15 cellular contexts compared by ENCODE assay signal in genomic region chr6:117446851-117447250, GRCh38. TPM values are rescaled to one million over a fixed set of nuclear protein-coding genes. Genes with fewer than 3 reads are reported as not detected.
DNase-seq lines count a peak whose midpoint lies in the region; ATAC-seq and TF ChIP-seq lines count a peak whose summit lies in the region.
"Had no signal": no experiment of that assay in that cellular context is flagged by ENCODE, and none has a peak within 500 bp of the region (broad histone marks: within the 10 kb centered on the region; RNA-seq: fewer than 3 reads in every experiment).

No MANE protein-coding gene starts in this region.

- peak overlapping the region in 2 of 3 experiments; percentile 49 to 53 for H3K27ac Mint-ChIP-seq in nephron
- no peak overlapping the region for H3K27ac Mint-ChIP-seq in activated CD8-positive, alpha-beta T cell treated with anti-CD3 and anti-CD28 coated beads, Interleukin-2, amount 10 ng/mL, durations not matched to agents 7 days and 5 days

- no peak overlapping the region for H3K4me3 Mint-ChIP-seq in nephron
- H3K4me3 Mint-ChIP-seq in activated CD8-positive, alpha-beta T cell treated with anti-CD3 and anti-CD28 coated beads, Interleukin-2, amount 10 ng/mL, durations not matched to agents 7 days and 5 days = no peak overlapping the region

- peak; percentile 13 for DNase-seq in M059J (ENCODE audit: low read depth)
- no peak for DNase-seq in mammary epithelial cell
- DNase-seq in activated CD8-positive, alpha-beta T cell treated with anti-CD3 and anti-CD28 coated beads, Interleukin-2, amount 10 ng/mL, durations not matched to agents 7 days and 5 days = no peak
- no peak for DNase-seq in erythroblast (lab: John Stamatoyannopoulos, UW)
- DNase-seq: H7, MV-4-11, NCI-H1436, NCI-H2029 treated with DMSO at 0.1 percent for 48 hours, NCI-H510A treated with DMSO at 0.1 percent for 48 hours, Peyer's patch, SHP77 treated with DMSO at 0.1 percent for 48 hours had no signal

- no peak overlapping the region for H3K4me3 ChIP-seq in mammary epithelial cell (replicated peaks in 1 of 3; ENCODE audit: insufficient read depth in 1 of 3, low read depth in 2 of 3, low read length in 3 of 3)
- H3K4me3 ChIP-seq: BLaER1 treated with 17β-estradiol and CSF1 and Interleukin-3, amounts not matched to agents 10 nM and 100 nM; Peyer's patch had no signal

- BruUV-seq in mammary epithelial cell (replicated peaks; lab: Mats Ljungman, UMichigan) = no TSS peak

- in situ Hi-C loops in mammary epithelial cell (cut with MboI; ENCODE audit: low sequenced_read_pairs in 2 of 2) = loop anchor here (5.0 to 10.0 kb wide), 3 partner anchors 105 to 155 kb away; partner anchors contain the start of gene GOPC (in 1 of the 2)

- WGBS in mammary epithelial cell (ENCODE audit: low coverage, missing lambda C conversion rate) = 80% methylated on average over 3 of the region's 3 CpGs

- TF ChIP-seq CTCF in mammary epithelial cell (conservative IDR thresholded peaks at IDR 0.05 in 1 of 2, IDR thresholded peaks at IDR 0.05 in 1 of 2; ENCODE audit: extremely low read depth in 1 of 2, insufficient read depth in 1 of 2, low read depth in 1 of 2, low read length in 2 of 2) = no peak
- no peak for TF ChIP-seq CTCF in nephron (IDR thresholded peaks at IDR 0.05; ENCODE audit: unreplicated experiment in 3 of 3)

- TF ChIP-seq POLR2A in erythroblast (IDR thresholded peaks at IDR 0.05; ENCODE audit: low read length) (no peak), GM18505 (IDR thresholded peaks at IDR 0.05; ENCODE audit: borderline replicate concordance, extremely low read depth, insufficient read depth, insufficient read length) (no peak)

- no peak overlapping the region for H3K9ac ChIP-seq in mammary epithelial cell (ENCODE audit: insufficient read depth, low read length)
- H3K9ac ChIP-seq: BLaER1 treated with 17β-estradiol and CSF1 and Interleukin-3, amounts not matched to agents 10 nM and 100 nM had no signal

- no peaks in the 10 kb centered on the region for H3K27me3 ChIP-seq in mammary epithelial cell (ENCODE audit: insufficient read depth, low read length)
- H3K27me3 ChIP-seq: BLaER1 treated with 17β-estradiol and CSF1 and Interleukin-3, amounts not matched to agents 10 nM and 100 nM; Peyer's patch had no signal

- ATAC-seq in GM21447 (IDR thresholded peaks at IDR 0.05; ENCODE audit: unreplicated experiment) (no peak), GM18505 (IDR thresholded peaks at IDR 0.05; ENCODE audit: unreplicated experiment) (no peak)
- ATAC-seq in activated CD8-positive, alpha-beta T cell treated with anti-CD3 and anti-CD28 coated beads, Interleukin-2, amount 10 ng/mL, durations not matched to agents 7 days and 5 days = no peak

- H3K4me2 ChIP-seq in mammary epithelial cell (ENCODE audit: insufficient read depth, low read depth, low read length) = no peak overlapping the region
- H3K4me2 ChIP-seq: BLaER1 treated with 17β-estradiol and CSF1 and Interleukin-3, amounts not matched to agents 10 nM and 100 nM had no signal

- H4K20me1 ChIP-seq in mammary epithelial cell (ENCODE audit: insufficient read depth, low read length) = no peaks in the 10 kb centered on the region
- H4K20me1 ChIP-seq: BLaER1 treated with 17β-estradiol and CSF1 and Interleukin-3, amounts not matched to agents 10 nM and 100 nM had no signal

- POLR2A ChIA-PET in activated CD8-positive, alpha-beta T cell treated with anti-CD3 and anti-CD28 coated beads, Interleukin-2, amount 10 ng/mL, durations not matched to agents 7 days and 5 days (lab: Charles Lee) = no interaction called here

- CTCF ChIA-PET in mammary epithelial cell (lab: Charles Lee; ENCODE audit: low non-redundant PET) = no interaction called here
- CTCF ChIA-PET in activated CD8-positive, alpha-beta T cell treated with anti-CD3 and anti-CD28 coated beads, Interleukin-2, amount 10 ng/mL, durations not matched to agents 7 days and 5 days (lab: Charles Lee) = interaction anchor here (6.2 kb wide), 1 partner anchor 106 kb away, joined by 153 read pairs; no protein-coding TSS in a partner anchor

- H2AFZ ChIP-seq in mammary epithelial cell (ENCODE audit: low read depth, low read length) = peak overlapping the region; percentile 35

- H3K9me3 ChIP-seq in mammary epithelial cell (replicated peaks; ENCODE audit: insufficient read depth, low read length) = no peaks in the 10 kb centered on the region
- H3K9me3 ChIP-seq: BLaER1 treated with 17β-estradiol and CSF1 and Interleukin-3, amounts not matched to agents 10 nM and 100 nM; Peyer's patch had no signal

- no peak overlapping the region for H3K27ac ChIP-seq in mammary epithelial cell (ENCODE audit: insufficient read depth, low read depth, low read length)
- H3K27ac ChIP-seq: BLaER1 treated with 17β-estradiol and CSF1 and Interleukin-3, amounts not matched to agents 10 nM and 100 nM; Peyer's patch had no signal

- H3K79me2 ChIP-seq in mammary epithelial cell (ENCODE audit: insufficient read depth, low read length) = no peaks in the 10 kb centered on the region

- peaks cover 6% of the 10 kb centered on the region for H3K27me3 Mint-ChIP-seq in nephron (ENCODE audit: low read depth)
- H3K27me3 Mint-ChIP-seq in activated CD8-positive, alpha-beta T cell treated with anti-CD3 and anti-CD28 coated beads, Interleukin-2, amount 10 ng/mL, durations not matched to agents 7 days and 5 days (ENCODE audit: low read depth) = peaks cover 46% of the 10 kb centered on the region

- intact Hi-C loops in mammary epithelial cell (cut with micrococcal nuclease) = no loop called here

- no peaks in the 10 kb centered on the region for H3K36me3 ChIP-seq in mammary epithelial cell (ENCODE audit: insufficient read depth, low read length)
- H3K36me3 ChIP-seq: BLaER1 treated with 17β-estradiol and CSF1 and Interleukin-3, amounts not matched to agents 10 nM and 100 nM; Peyer's patch had no signal

- H3K36me3 Mint-ChIP-seq in nephron (ENCODE audit: low read depth) = no peaks in the 10 kb centered on the region
- H3K36me3 Mint-ChIP-seq in activated CD8-positive, alpha-beta T cell treated with anti-CD3 and anti-CD28 coated beads, Interleukin-2, amount 10 ng/mL, durations not matched to agents 7 days and 5 days (ENCODE audit: low read depth) = no peaks in the 10 kb centered on the region

- dilution Hi-C loops in mammary epithelial cell (cut with HindIII; ENCODE audit: low sequenced_read_pairs) = loop anchor here (5.0 kb wide), 1 partner anchor 100 kb away; no protein-coding TSS in a partner anchor

- peaks cover 54% of the 10 kb centered on the region for H3K4me1 ChIP-seq in mammary epithelial cell (ENCODE audit: insufficient read depth, low read length)

- H3K9me3 Mint-ChIP-seq in nephron = no peaks in the 10 kb centered on the region
- no peaks in the 10 kb centered on the region for H3K9me3 Mint-ChIP-seq in activated CD8-positive, alpha-beta T cell treated with anti-CD3 and anti-CD28 coated beads, Interleukin-2, amount 10 ng/mL, durations not matched to agents 7 days and 5 days (ENCODE audit: insufficient read depth)

- H3K4me1 Mint-ChIP-seq in nephron = peaks cover 15% of the 10 kb centered on the region
- peaks cover 1% of the 10 kb centered on the region for H3K4me1 Mint-ChIP-seq in activated CD8-positive, alpha-beta T cell treated with anti-CD3 and anti-CD28 coated beads, Interleukin-2, amount 10 ng/mL, durations not matched to agents 7 days and 5 days (ENCODE audit: low read depth)

RNA-seq across cellular contexts. Expression of gene ROS1, which starts 21.1 kb away (rescaled TPM):
- total RNA-seq in M059J (2014; rRNA removed; shearing (Covaris generic)) = 2.3 and 5.2 TPM in 2 replicates
- total RNA-seq in mammary epithelial cell = 1 to 10 TPM; 1.5 to 5.2 TPM
- 6.9 TPM for polyA plus RNA-seq in mammary epithelial cell
- 10.9 TPM for polyA minus RNA-seq in mammary epithelial cell
- total RNA-seq in activated CD8-positive, alpha-beta T cell treated with anti-CD3 and anti-CD28 coated beads, Interleukin-2, amount 10 ng/mL, durations not matched to agents 7 days and 5 days = not detected
- total RNA-seq: H7 had no signal

RNA-seq across cellular contexts. Expression of gene DCBLD1, which starts 35.6 kb away (rescaled TPM):
- 39.3 and 51.6 TPM in 2 replicates for total RNA-seq in M059J (2014; rRNA removed; shearing (Covaris generic))
- 10 to 100 TPM; 34.6 to 84.0 TPM for total RNA-seq in mammary epithelial cell
- 30.9 TPM for polyA plus RNA-seq in mammary epithelial cell
- 37.9 TPM for polyA minus RNA-seq in mammary epithelial cell
- 1 to 10 TPM; 2.5 to 4.3 TPM for total RNA-seq in activated CD8-positive, alpha-beta T cell treated with anti-CD3 and anti-CD28 coated beads, Interleukin-2, amount 10 ng/mL, durations not matched to agents 7 days and 5 days
